In genomic region chr1:26281971-26282693, GRCh38 we compare ENCODE assay signal across 10 cellular contexts. TPM values are rescaled to one million over a fixed set of nuclear protein-coding genes. Genes with fewer than 3 reads are reported as not detected.
DNase-seq lines count a peak whose midpoint lies in the region; ATAC-seq, FAIRE-seq and TF ChIP-seq lines count a peak whose summit lies in the region.
"Had no signal": no experiment of that assay in that cellular context is flagged by ENCODE, and none has a peak within 500 bp of the region (broad histone marks: within the 10 kb centered on the region; RNA-seq: fewer than 3 reads in every experiment).

No MANE protein-coding gene starts in this region.

- H3K27ac Mint-ChIP-seq in activated T-helper 17 cell treated with anti-CD3 and anti-CD28 coated beads, Interleukin-2, amount 50 U/mL, for 72 hours: peak overlapping the region; percentile 90

- peaks cover 7% of the 10 kb centered on the region for H3K4me1 ChIP-seq in cardiac muscle cell (ENCODE audit: low read depth)
- peaks cover 62% of the 10 kb centered on the region for H3K4me1 ChIP-seq in keratinocyte (ENCODE audit: control insufficient read depth, extremely low read depth, insufficient read depth, low read length)

- peak overlapping the region; percentile 63 for H3K27ac ChIP-seq in cardiac muscle cell
- no peak overlapping the region for H3K27ac ChIP-seq in keratinocyte (ENCODE audit: control insufficient read depth, insufficient read depth, low read length)

- peak overlapping the region; percentile 91 for H3K4me3 Mint-ChIP-seq in activated T-helper 17 cell treated with anti-CD3 and anti-CD28 coated beads, Interleukin-2, amount 50 U/mL, for 72 hours

- peaks cover 3% of the 10 kb centered on the region for H3K9me1 ChIP-seq in keratinocyte (ENCODE audit: control insufficient read depth, extremely low read depth, insufficient read depth, low read length)

- DNase-seq in cardiac muscle cell (ENCODE audit: low read depth in 1 of 2, low spot score in 1 of 2) (peak; percentile 54 to 74), Right ventricle myocardium inferior (ENCODE audit: missing footprints) (no peak), keratinocyte (ENCODE audit: low read depth, low spot score) (no peak), HTR-8/SVneo (ENCODE audit: insufficient read length, low spot score) (no peak), amniotic stem cell (lab: John Stamatoyannopoulos, UW) (no peak), COR-L47 (lab: John Stamatoyannopoulos, UW) (no peak), NCI-H345 treated with DMSO at 0.1 percent for 48 hours (lab: John Stamatoyannopoulos, UW; ENCODE audit: unreplicated experiment) (no peak)
- DNase-seq: small intestine had no signal

- H3K36me3 ChIP-seq in cardiac muscle cell (peaks cover 8% of the 10 kb centered on the region), keratinocyte (ENCODE audit: control insufficient read depth in 2 of 2, extremely low read depth in 1 of 2, insufficient read depth in 2 of 2, low read length in 2 of 2) (peaks cover 18 to 31% of the 10 kb centered on the region in 2 experiments)

- TF ChIP-seq CTCF in cardiac muscle cell (IDR thresholded peaks at IDR 0.05; ENCODE audit: low read depth, low read length) (no peak), keratinocyte (optimal IDR thresholded peaks at IDR 0.05 in 1 of 3, IDR thresholded peaks at IDR 0.05 in 1 of 3, conservative IDR thresholded peaks at IDR 0.05 in 1 of 3; ENCODE audit: extremely low read depth in 1 of 3, insufficient read depth in 2 of 3, low read length in 3 of 3) (no peak)

- peaks cover 78% of the 10 kb centered on the region for H3K36me3 Mint-ChIP-seq in activated T-helper 17 cell treated with anti-CD3 and anti-CD28 coated beads, Interleukin-2, amount 50 U/mL, for 72 hours (ENCODE audit: low read depth)

- H3K79me2 ChIP-seq in keratinocyte (ENCODE audit: control insufficient read depth, insufficient read depth, low read length): peaks cover 21% of the 10 kb centered on the region

- intact Hi-C loops in Right ventricle myocardium inferior (cut with DNase I): no loop called here

- no peak for ATAC-seq in Right ventricle myocardium inferior
- ATAC-seq in activated T-helper 17 cell treated with anti-CD3 and anti-CD28 coated beads, Interleukin-2, amount 50 U/mL, for 72 hours (replicated peaks): no peak

- no peaks in the 10 kb centered on the region for H3K27me3 ChIP-seq in cardiac muscle cell
- no peaks in the 10 kb centered on the region for H3K27me3 ChIP-seq in keratinocyte (ENCODE audit: control insufficient read depth, extremely low read depth, insufficient read depth, low read length)

- no peak for FAIRE-seq in keratinocyte (lab: Jason Lieb, UNC)
- FAIRE-seq in HTR-8/SVneo (lab: Jason Lieb, UNC): no peak
- FAIRE-seq: small intestine had no signal

- H3K4me2 ChIP-seq in keratinocyte (ENCODE audit: control insufficient read depth, extremely low read depth, insufficient read depth, low read depth, low read length): peak overlapping the region; percentile 94

- no peak overlapping the region for H2AFZ ChIP-seq in keratinocyte (ENCODE audit: control insufficient read depth, low read length)

- dilution Hi-C loops in keratinocyte (cut with MboI; ENCODE audit: extremely low pct_ligation_motif_present, low sequenced_read_pairs): no loop called here

- no peak overlapping the region for H3K9ac ChIP-seq in keratinocyte (ENCODE audit: control insufficient read depth, extremely low read depth, insufficient read depth, low read length)

- no peaks in the 10 kb centered on the region for H3K27me3 Mint-ChIP-seq in activated T-helper 17 cell treated with anti-CD3 and anti-CD28 coated beads, Interleukin-2, amount 50 U/mL, for 72 hours

- H3K9me3 ChIP-seq in cardiac muscle cell (ENCODE audit: low read depth) (no peaks in the 10 kb centered on the region), keratinocyte (ENCODE audit: control insufficient read depth, low read depth, low read length) (no peaks in the 10 kb centered on the region)

- H4K20me1 ChIP-seq in keratinocyte (ENCODE audit: control insufficient read depth, extremely low read depth, insufficient read depth, low read length): peaks cover 14% of the 10 kb centered on the region

- H3K4me1 Mint-ChIP-seq in activated T-helper 17 cell treated with anti-CD3 and anti-CD28 coated beads, Interleukin-2, amount 50 U/mL, for 72 hours: peaks cover 49% of the 10 kb centered on the region

- H3K9me3 Mint-ChIP-seq in activated T-helper 17 cell treated with anti-CD3 and anti-CD28 coated beads, Interleukin-2, amount 50 U/mL, for 72 hours: no peaks in the 10 kb centered on the region

- H3K4me3 ChIP-seq in cardiac muscle cell: no peak overlapping the region
- no peak overlapping the region for H3K4me3 ChIP-seq in keratinocyte (ENCODE audit: control insufficient read depth in 2 of 3, extremely low read depth in 1 of 3, insufficient read depth in 2 of 3, low read depth in 1 of 3, low read length in 3 of 3)

RNA-seq across cellular contexts. Expression of gene SH3BGRL3, which starts 2.2 kb away (rescaled TPM):
- total RNA-seq in cardiac muscle cell (23.0 and 32.9 TPM in 2 replicates), Right ventricle myocardium inferior (50.5 TPM)
- polyA plus RNA-seq in cardiac muscle cell (93.4 and 119 TPM in 2 replicates), keratinocyte (175 to 234 TPM (median 196 TPM) in 3 replicates)
- 100 to 1,000 TPM; 258 to 280 TPM for total RNA-seq in activated T-helper 17 cell treated with anti-CD3 and anti-CD28 coated beads, Interleukin-2, amount 50 U/mL, for 72 hours
- 246 TPM for polyA plus RNA-seq in keratinocyte (2011; ENCODE audit: low read depth)
- 423 and 444 TPM in 2 replicates for polyA plus RNA-seq in keratinocyte (2011; cell fraction: cytosol; rRNA removed)
- 84.2 and 96.0 TPM in 2 replicates for polyA plus RNA-seq in keratinocyte (2011; cell fraction: nucleus; rRNA removed)
- 453 and 651 TPM in 2 replicates for polyA plus RNA-seq in keratinocyte (2012; ENCODE audit: low replicate concordance)
- 286 to 540 TPM (median 528 TPM) in 3 replicates for polyA minus RNA-seq in keratinocyte
- polyA minus RNA-seq in keratinocyte (2011; cell fraction: cytosol; rRNA and poly(A)+ RNA removed): 456 TPM
- polyA minus RNA-seq in keratinocyte (2011; cell fraction: nucleus; rRNA and poly(A)+ RNA removed): 61.4 and 74.5 TPM in 2 replicates

RNA-seq across cellular contexts. Expression of gene UBXN11, which starts 24.3 kb away (rescaled TPM):
- 13.8 and 21.1 TPM in 2 replicates for total RNA-seq in cardiac muscle cell
- 40.1 and 41.3 TPM in 2 replicates for polyA plus RNA-seq in cardiac muscle cell
- 9.5 TPM for total RNA-seq in Right ventricle myocardium inferior
- 10 to 100 TPM; 17.9 to 23.2 TPM for total RNA-seq in activated T-helper 17 cell treated with anti-CD3 and anti-CD28 coated beads, Interleukin-2, amount 50 U/mL, for 72 hours
- polyA plus RNA-seq in keratinocyte: 5.2 to 6.8 TPM (median 6.6 TPM) in 3 replicates
- polyA plus RNA-seq in keratinocyte (2011; ENCODE audit: low read depth): 6.8 TPM
- polyA plus RNA-seq in keratinocyte (2011; cell fraction: cytosol; rRNA removed): 1.5 and 2.1 TPM in 2 replicates
- polyA plus RNA-seq in keratinocyte (2011; cell fraction: nucleus; rRNA removed): 28.1 and 28.2 TPM in 2 replicates
- polyA plus RNA-seq in keratinocyte (2012; ENCODE audit: low replicate concordance): 5.4 and 7.6 TPM in 2 replicates
- polyA minus RNA-seq in keratinocyte: 2.7 to 6.8 TPM (median 4.3 TPM) in 3 replicates
- 3.1 TPM for polyA minus RNA-seq in keratinocyte (2011; cell fraction: cytosol; rRNA and poly(A)+ RNA removed)
- 3.5 and 4.0 TPM in 2 replicates for polyA minus RNA-seq in keratinocyte (2011; cell fraction: nucleus; rRNA and poly(A)+ RNA removed)

RNA-seq across cellular contexts. Expression of gene CD52, which starts 35.6 kb away (rescaled TPM):
- not detected in 2 replicates for total RNA-seq in cardiac muscle cell
- 2.0 and 3.3 TPM in 2 replicates for polyA plus RNA-seq in cardiac muscle cell
- 6.5 TPM for total RNA-seq in Right ventricle myocardium inferior
- 100 to 1,000 TPM; 218 to 542 TPM for total RNA-seq in activated T-helper 17 cell treated with anti-CD3 and anti-CD28 coated beads, Interleukin-2, amount 50 U/mL, for 72 hours
- 0.22 to 0.27 TPM in 2 of 3 replicates, not detected in the other for polyA plus RNA-seq in keratinocyte
- not detected for polyA plus RNA-seq in keratinocyte (2011; ENCODE audit: low read depth)
- not detected in 2 replicates for polyA plus RNA-seq in keratinocyte (2011; cell fraction: cytosol; rRNA removed)
- polyA plus RNA-seq in keratinocyte (2011; cell fraction: nucleus; rRNA removed): not detected in 2 replicates
- 0.69 TPM in 1 of 2 replicates, not detected in the other for polyA plus RNA-seq in keratinocyte (2012; ENCODE audit: low replicate concordance)
- polyA minus RNA-seq in keratinocyte: 1.5 TPM in 1 of 3 replicates, not detected in the others
- polyA minus RNA-seq in keratinocyte (2011; cell fraction: cytosol; rRNA and poly(A)+ RNA removed): not detected
- not detected in 2 replicates for polyA minus RNA-seq in keratinocyte (2011; cell fraction: nucleus; rRNA and poly(A)+ RNA removed)
- total RNA-seq: HT1080 had no signal

RNA-seq across cellular contexts. Expression of gene CEP85, which starts 48.1 kb away (rescaled TPM):
- total RNA-seq in cardiac muscle cell (32.7 and 33.2 TPM in 2 replicates), Right ventricle myocardium inferior (73.6 TPM)
- polyA plus RNA-seq in cardiac muscle cell (22.9 and 28.8 TPM in 2 replicates), keratinocyte (14.8 to 17.0 TPM (median 15.4 TPM) in 3 replicates)
- 10 to 100 TPM; 34.8 to 37.7 TPM for total RNA-seq in activated T-helper 17 cell treated with anti-CD3 and anti-CD28 coated beads, Interleukin-2, amount 50 U/mL, for 72 hours
- polyA plus RNA-seq in keratinocyte (2011; ENCODE audit: low read depth): 3.7 TPM
- polyA plus RNA-seq in keratinocyte (2011; cell fraction: cytosol; rRNA removed): 7.2 and 9.6 TPM in 2 replicates
- 31.8 and 34.8 TPM in 2 replicates for polyA plus RNA-seq in keratinocyte (2011; cell fraction: nucleus; rRNA removed)
- polyA plus RNA-seq in keratinocyte (2012; ENCODE audit: low replicate concordance): 5.4 and 8.1 TPM in 2 replicates
- 10.2 to 19.9 TPM (median 16.7 TPM) in 3 replicates for polyA minus RNA-seq in keratinocyte
- 6.9 TPM for polyA minus RNA-seq in keratinocyte (2011; cell fraction: cytosol; rRNA and poly(A)+ RNA removed)
- 12.9 and 16.5 TPM in 2 replicates for polyA minus RNA-seq in keratinocyte (2011; cell fraction: nucleus; rRNA and poly(A)+ RNA removed)

Comparison
In these comparisons a context has a peak if more than half of its experiments do, and no peak if none do; other contexts are left out.
1. DNase-seq: peak in cardiac muscle cell (2 of 2); none in Right ventricle myocardium inferior (single experiment), keratinocyte (single experiment), HTR-8/SVneo (single experiment), amniotic stem cell (single experiment), COR-L47 (single experiment) and NCI-H345 treated with DMSO at 0.1 percent for 48 hours (single experiment).
2. RNA of gene CD52, which starts 35.6 kb away (total RNA-seq): 218 to 542 TPM in activated T-helper 17 cell treated with anti-CD3 and anti-CD28 coated beads, Interleukin-2, amount 50 U/mL, for 72 hours; 6.5 TPM in Right ventricle myocardium inferior (single experiment) and not detected in cardiac muscle cell; every median in the first group is over 10 times any median in the second.